Comparison of ENCODE assay signal across 10 cellular contexts in the genomic region with DNA sequence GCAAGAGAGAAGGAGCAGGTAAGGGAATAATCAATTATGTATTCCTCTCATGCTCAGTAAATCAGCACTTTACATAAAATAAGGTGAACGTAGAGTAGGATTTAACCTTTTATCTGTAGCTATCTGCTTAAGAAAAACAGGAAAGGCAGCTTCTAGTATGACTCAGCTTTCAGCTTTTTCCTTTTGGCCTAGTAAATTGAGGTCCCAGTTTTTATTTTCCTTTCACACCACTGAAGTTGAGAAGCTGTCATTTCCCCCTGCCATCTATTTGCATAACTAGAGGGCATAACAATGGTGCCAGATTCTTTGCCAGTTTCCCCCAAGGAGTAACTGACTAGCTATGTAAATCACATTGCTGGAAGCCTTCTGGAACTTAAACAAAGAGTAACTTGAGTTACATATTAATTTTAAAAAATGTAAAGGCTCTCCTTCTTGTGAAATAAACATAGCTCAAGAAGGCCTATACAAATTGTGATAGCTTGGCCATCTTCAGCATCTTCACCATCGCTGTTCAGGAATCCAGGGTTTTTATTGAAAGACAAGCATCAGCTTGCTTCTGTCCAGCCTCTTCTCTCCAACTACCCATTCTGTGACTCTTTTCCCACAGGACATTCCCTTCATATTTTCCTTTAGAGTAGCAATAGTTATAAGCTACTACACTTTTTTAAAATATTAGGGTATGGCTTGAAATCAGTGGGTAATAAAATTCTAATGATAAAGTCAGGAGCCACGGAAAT.
DNase-seq lines count a peak whose midpoint lies in the region; ATAC-seq and TF ChIP-seq lines count a peak whose summit lies in the region.
"Had no signal": no experiment of that assay in that cellular context is flagged by ENCODE, and none has a peak within 500 bp of the region (broad histone marks: within the 10 kb centered on the region; RNA-seq: fewer than 3 reads in every experiment).

No MANE protein-coding gene starts in this region.

- H3K4me1 Mint-ChIP-seq in H9: peaks cover 37 to 39% of the 10 kb centered on the region in 2 experiments
- no peaks in the 10 kb centered on the region for H3K4me1 Mint-ChIP-seq in activated CD4-positive, alpha-beta T cell treated with anti-CD3 and anti-CD28 coated beads, Interleukin-2, amount 10 ng/mL, durations not matched to agents 24 days and 14 days

- H2BK15ac ChIP-seq in H9 (ENCODE audit: low read depth, low read length): no peak overlapping the region

- H3K18ac ChIP-seq in H9 (ENCODE audit: insufficient read length, low read depth, low read length): no peak overlapping the region

- intact Hi-C loops in activated CD4-positive, alpha-beta T cell treated with anti-CD3 and anti-CD28 coated beads, Interleukin-2, amount 10 ng/mL, durations not matched to agents 24 days and 14 days (cut with micrococcal nuclease): no loop called here

- no peak overlapping the region for H4K8ac ChIP-seq in H9 (replicated peaks; ENCODE audit: insufficient read length, low read depth, low read length)

- no peaks in the 10 kb centered on the region for H3K79me1 ChIP-seq in H9 (ENCODE audit: insufficient read depth, low read depth, low read length, poor library complexity, severe bottlenecking)

- DNase-seq in AG10803 (ENCODE audit: low read depth) (peak; percentile 38), H9 (peak; percentile 40), NT2/D1 (ENCODE audit: low read depth, low spot score) (peak; percentile 69), glomerular endothelial cell (ENCODE audit: extremely low read depth, low read depth, low spot score) (peak; percentile 94), caudate nucleus (lab: John Stamatoyannopoulos, UW) (no peak), upper lobe of left lung (no peak), NCI-H1417 treated with DMSO at 0.1 percent for 48 hours (lab: John Stamatoyannopoulos, UW) (no peak)
- no peak for DNase-seq in activated CD4-positive, alpha-beta T cell treated with anti-CD3 and anti-CD28 coated beads, Interleukin-2, amount 10 ng/mL, durations not matched to agents 24 days and 14 days
- DNase-seq: activated naive CD8-positive, alpha-beta T cell treated with anti-CD3 and anti-CD28 coated beads for 36 hours had no signal

- no peak overlapping the region for H3T11ph ChIP-seq in H9 (ENCODE audit: low read length)

- H3K4me2 ChIP-seq in H9 (ENCODE audit: insufficient read depth, insufficient read length, low read length): no peak overlapping the region

- H3K14ac ChIP-seq in H9 (ENCODE audit: insufficient read depth, low read length): no peak overlapping the region

- peak overlapping the region; percentile 93 to 98 (median 93); a peak in 6 of 7 replicates for H3K27ac Mint-ChIP-seq in H9
- H3K27ac Mint-ChIP-seq in activated CD4-positive, alpha-beta T cell treated with anti-CD3 and anti-CD28 coated beads, Interleukin-2, amount 10 ng/mL, durations not matched to agents 24 days and 14 days: no peak overlapping the region
- H3K27ac Mint-ChIP-seq: activated naive CD8-positive, alpha-beta T cell treated with anti-CD3 and anti-CD28 coated beads for 36 hours had no signal

- H3K36me3 Mint-ChIP-seq in H9 (ENCODE audit: insufficient read depth in 1 of 3, low read depth in 3 of 3): peaks cover 13 to 17% (median 13%) of the 10 kb centered on the region in 3 experiments; a peak in 6 of 7 replicates
- no peaks in the 10 kb centered on the region for H3K36me3 Mint-ChIP-seq in activated CD4-positive, alpha-beta T cell treated with anti-CD3 and anti-CD28 coated beads, Interleukin-2, amount 10 ng/mL, durations not matched to agents 24 days and 14 days (ENCODE audit: low read depth)
- H3K36me3 Mint-ChIP-seq: activated naive CD8-positive, alpha-beta T cell treated with anti-CD3 and anti-CD28 coated beads for 36 hours had no signal

- H2AFZ ChIP-seq in H9 (ENCODE audit: low read length): no peak overlapping the region

- TF ChIP-seq POLR2A in upper lobe of left lung (IDR thresholded peaks at IDR 0.05): no peak

- H3K27me3 Mint-ChIP-seq in H9 (ENCODE audit: low read depth): no peaks in the 10 kb centered on the region
- H3K27me3 Mint-ChIP-seq in activated CD4-positive, alpha-beta T cell treated with anti-CD3 and anti-CD28 coated beads, Interleukin-2, amount 10 ng/mL, durations not matched to agents 24 days and 14 days: no peaks in the 10 kb centered on the region
- H3K27me3 Mint-ChIP-seq: activated naive CD8-positive, alpha-beta T cell treated with anti-CD3 and anti-CD28 coated beads for 36 hours had no signal

- no peak for TF ChIP-seq CTCF in AG10803 (conservative IDR thresholded peaks at IDR 0.05; ENCODE audit: low read length)
- TF ChIP-seq CTCF in H9 (conservative IDR thresholded peaks at IDR 0.05): no peak
- TF ChIP-seq CTCF in upper lobe of left lung (IDR thresholded peaks at IDR 0.05): no peak

- H3K23me2 ChIP-seq in H9 (ENCODE audit: insufficient read length, low read depth, low read length, poor library complexity, severe bottlenecking): no peaks in the 10 kb centered on the region

- no peak overlapping the region for H2BK12ac ChIP-seq in H9 (ENCODE audit: insufficient read length, low read depth, low read length)

- WGBS in H9 (ENCODE audit: extremely low coverage, insufficient read length, low lambda C conversion rate): no CpG with 5 or more reads among the region's 3 CpGs
- 59 to 67% methylated on average over 3 of the region's 3 CpGs for WGBS in upper lobe of left lung, 2 donors

- no peak overlapping the region for H2AK5ac ChIP-seq in H9 (ENCODE audit: insufficient read length, low read length)

- H3K9ac ChIP-seq in H9 (ENCODE audit: extremely low read depth, insufficient read length, low read length) (no peak overlapping the region), NT2/D1 (ENCODE audit: insufficient read length, low read depth) (no peak overlapping the region)

- H2BK120ac ChIP-seq in H9 (ENCODE audit: low read depth, low read length, poor library complexity, severe bottlenecking): no peak overlapping the region

- H4K20me1 ChIP-seq in H9 (ENCODE audit: control insufficient read depth, insufficient read depth, insufficient read length): no peaks in the 10 kb centered on the region

- no peaks in the 10 kb centered on the region for H3K27me3 ChIP-seq in H9 (ENCODE audit: insufficient read depth, low read length)
- no peaks in the 10 kb centered on the region for H3K27me3 ChIP-seq in NT2/D1 (ENCODE audit: insufficient read depth, insufficient read length)
- no peaks in the 10 kb centered on the region for H3K27me3 ChIP-seq in upper lobe of left lung
- H3K27me3 ChIP-seq: SJSA1 had no signal

- peak overlapping the region; percentile 75 for H2BK5ac ChIP-seq in H9 (ENCODE audit: insufficient read length, low read length)

- H3K4me1 ChIP-seq in H9 (ENCODE audit: insufficient read depth, low read length) (peaks cover 15% of the 10 kb centered on the region), NT2/D1 (ENCODE audit: insufficient read depth, insufficient read length) (peaks cover 2% of the 10 kb centered on the region), upper lobe of left lung (no peaks in the 10 kb centered on the region)

- H3K9me3 ChIP-seq in H9 (ENCODE audit: control insufficient read depth, low read depth, low read length) (no peaks in the 10 kb centered on the region), NT2/D1 (ENCODE audit: insufficient read depth, low read length) (peaks cover 18% of the 10 kb centered on the region), upper lobe of left lung (no peaks in the 10 kb centered on the region)
- H3K9me3 ChIP-seq: SJSA1 had no signal

- H3K79me2 ChIP-seq in H9 (ENCODE audit: insufficient read depth, low read length): no peaks in the 10 kb centered on the region

- H3K27ac ChIP-seq in H9 (ENCODE audit: insufficient read length, low read depth, low read length) (peak overlapping the region; percentile 97), caudate nucleus (ENCODE audit: low read depth, low read length) (no peak overlapping the region), upper lobe of left lung (no peak overlapping the region)
- H3K27ac ChIP-seq: SJSA1 had no signal

- no peak for ATAC-seq in upper lobe of left lung (ENCODE audit: low FRiP score in 2 of 2)

- no peak overlapping the region for H3K4me3 Mint-ChIP-seq in H9
- no peak overlapping the region for H3K4me3 Mint-ChIP-seq in activated CD4-positive, alpha-beta T cell treated with anti-CD3 and anti-CD28 coated beads, Interleukin-2, amount 10 ng/mL, durations not matched to agents 24 days and 14 days
- H3K4me3 Mint-ChIP-seq: activated naive CD8-positive, alpha-beta T cell treated with anti-CD3 and anti-CD28 coated beads for 36 hours had no signal

- H3K9me3 Mint-ChIP-seq in H9: peaks cover 3 to 5% of the 10 kb centered on the region in 2 experiments; a peak in 3 of 5 replicates
- H3K9me3 Mint-ChIP-seq in activated CD4-positive, alpha-beta T cell treated with anti-CD3 and anti-CD28 coated beads, Interleukin-2, amount 10 ng/mL, durations not matched to agents 24 days and 14 days: no peaks in the 10 kb centered on the region
- H3K9me3 Mint-ChIP-seq: activated naive CD8-positive, alpha-beta T cell treated with anti-CD3 and anti-CD28 coated beads for 36 hours had no signal

- H3K36me3 ChIP-seq in NT2/D1 (ENCODE audit: insufficient read depth, insufficient read length, low read length): no peaks in the 10 kb centered on the region
- no peaks in the 10 kb centered on the region for H3K36me3 ChIP-seq in upper lobe of left lung
- H3K36me3 ChIP-seq: SJSA1 had no signal

- no peak overlapping the region for H2BK20ac ChIP-seq in H9 (ENCODE audit: low read depth, low read length, poor library complexity, severe bottlenecking)

- no peak overlapping the region for H3K56ac ChIP-seq in H9 (ENCODE audit: insufficient read length, low read depth, low read length)

- H4K91ac ChIP-seq in H9 (ENCODE audit: insufficient read length, low read depth, low read length): no peak overlapping the region

- no peak for TF ChIP-seq EP300 in upper lobe of left lung (IDR thresholded peaks at IDR 0.05)

- no peak overlapping the region for H4K5ac ChIP-seq in H9 (ENCODE audit: insufficient read length, low read depth, low read length)

- no peak overlapping the region for H3K4me3 ChIP-seq in AG10803 (ENCODE audit: low read length)
- no peak overlapping the region for H3K4me3 ChIP-seq in NT2/D1 (ENCODE audit: insufficient read length, low read depth)
- H3K4me3 ChIP-seq in upper lobe of left lung: no peak overlapping the region
- H3K4me3 ChIP-seq: SJSA1 had no signal

- H3K23ac ChIP-seq in H9 (ENCODE audit: insufficient read length, low read depth, low read length): no peak overlapping the region

- no peak overlapping the region for H3K4ac ChIP-seq in H9 (ENCODE audit: low read depth, low read length)

Comparison
In these comparisons a context has a peak if more than half of its experiments do, and no peak if none do; other contexts are left out.
1. DNase-seq: peak in AG10803 (single experiment), H9 (single experiment), NT2/D1 (single experiment) and glomerular endothelial cell (single experiment); none in caudate nucleus (0 of 61), upper lobe of left lung (0 of 2), NCI-H1417 treated with DMSO at 0.1 percent for 48 hours (single experiment) and activated CD4-positive, alpha-beta T cell treated with anti-CD3 and anti-CD28 coated beads, Interleukin-2, amount 10 ng/mL, durations not matched to agents 24 days and 14 days (single experiment).